In the genomic region with DNA sequence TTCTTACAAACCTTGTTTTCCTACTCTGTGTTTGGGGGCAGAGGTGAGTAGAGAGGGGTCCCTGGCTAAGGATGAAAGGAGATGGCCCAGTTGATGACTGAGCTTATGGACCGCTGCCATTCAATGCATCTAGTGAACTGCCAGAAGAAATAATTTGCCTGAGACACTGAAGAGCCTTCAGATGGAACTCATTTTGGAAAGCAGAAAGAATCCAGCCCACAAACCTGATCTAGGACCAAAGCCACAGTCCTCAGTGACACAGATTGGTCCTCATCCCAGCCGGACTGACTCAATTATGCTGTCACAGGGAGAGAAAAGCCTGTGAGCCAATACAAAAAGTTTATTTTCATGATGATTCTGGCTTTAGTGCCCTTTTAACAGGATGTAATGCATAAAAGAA, we compare ENCODE assay signal across 21 cellular contexts.
"Had no signal": no experiment of that assay in that cellular context is flagged by ENCODE, and none has a peak within 500 bp of the region (broad histone marks: within the 10 kb centered on the region; RNA-seq: fewer than 3 reads in every experiment).

No MANE protein-coding gene starts in this region.

- H3K27me3 ChIP-seq: foreskin keratinocyte, heart right ventricle, pancreas, sigmoid colon, upper lobe of left lung had no signal

- H3K27ac ChIP-seq: foreskin keratinocyte, neutrophil, pancreas, psoas muscle, sigmoid colon, upper lobe of left lung had no signal

- H3K36me3 ChIP-seq: heart right ventricle, neutrophil, pancreas, sigmoid colon, upper lobe of left lung had no signal

- DNase-seq: activated CD4-positive, alpha-beta T cell treated with anti-CD3 and anti-CD28 coated beads for 36 hours; activated CD4-positive, CD25-positive, alpha-beta regulatory T cell; activated naive CD4-positive, alpha-beta T cell; activated T-cell treated with anti-CD3 and anti-CD28 coated beads for 4 hours; activated T-cell treated with anti-CD3 and anti-CD28 coated beads, Interleukin-2, amount 50 U/mL, for 72 hours; effector CD8-positive, alpha-beta T cell; heart right ventricle; left cardiac atrium; left ventricle myocardium superior; mucosa of descending colon; nephron progenitor cell; pancreas; psoas muscle; sigmoid colon; stimulated activated CD4-positive, alpha-beta T cell treated with anti-CD3 and anti-CD28 coated beads, Interleukin-2, amount 100 ng/mL, for 48 hours; substantia nigra; T-cell; upper lobe of left lung had no signal

- H3K9me3 ChIP-seq: heart right ventricle, mucosa of descending colon, neutrophil, pancreas, psoas muscle, sigmoid colon, upper lobe of left lung had no signal

- ATAC-seq: activated CD4-positive, alpha-beta T cell treated with anti-CD3 and anti-CD28 coated beads for 36 hours; activated naive CD4-positive, alpha-beta T cell treated with anti-CD3 and anti-CD28 coated beads, Interleukin-2, amount 50 U/mL, for 72 hours; activated T-cell treated with anti-CD3 and anti-CD28 coated beads, Interleukin-2, amount 50 U/mL, for 72 hours; foreskin keratinocyte; heart right ventricle; left cardiac atrium; left ventricle myocardium superior; mucosa of descending colon; T-cell had no signal

- H3K4me3 ChIP-seq: heart right ventricle, mucosa of descending colon, pancreas, psoas muscle, sigmoid colon, upper lobe of left lung had no signal
